11 cellular contexts compared by ENCODE assay signal in genomic region chrX:70479970-70480659, GRCh38. TPM values are rescaled to one million over a fixed set of nuclear protein-coding genes. Genes with fewer than 3 reads are reported as not detected.
A peak's percentile ranks its signal among the peaks of the same experiment; 100 is the strongest.
DNase-seq lines count a peak whose midpoint lies in the region; ATAC-seq, FAIRE-seq and TF ChIP-seq lines count a peak whose summit lies in the region.
"Had no signal": no experiment of that assay in that cellular context is flagged by ENCODE, and none has a peak within 500 bp of the region (broad histone marks: within the 10 kb centered on the region; RNA-seq: fewer than 3 reads in every experiment).

No MANE protein-coding gene starts in this region.

- H3K9ac ChIP-seq in H9 (ENCODE audit: extremely low read depth, insufficient read length, low read length) = no peak overlapping the region

- no peak overlapping the region for H4K91ac ChIP-seq in H9 (ENCODE audit: insufficient read length, low read depth, low read length)

- peak overlapping the region in 2 of 3 experiments; percentile 10 to 77; a peak in 2 of 7 replicates for H3K27ac Mint-ChIP-seq in H9

- H3K27me3 ChIP-seq in H9 (ENCODE audit: insufficient read depth, low read length) (no peaks in the 10 kb centered on the region), pancreas (peaks cover 0 to 4% (median 0%) of the 10 kb centered on the region in 4 donors)

- no peaks in the 10 kb centered on the region for H4K20me1 ChIP-seq in H9 (ENCODE audit: control insufficient read depth, insufficient read depth, insufficient read length)

- H3K4me3 ChIP-seq in fibroblast of mammary gland (ENCODE audit: control insufficient read depth, low read depth, low read length) (peak overlapping the region; percentile 5), pancreas (peak overlapping the region in 1 of 4 donors; percentile 6)

- no peak overlapping the region for H3K4me2 ChIP-seq in H9 (ENCODE audit: insufficient read depth, insufficient read length, low read length)

- WGBS in H9 (ENCODE audit: extremely low coverage, insufficient read length, low lambda C conversion rate) = no CpG with 5 or more reads among the region's 6 CpGs
- 7 to 17% methylated on average over 6 of the region's 6 CpGs for WGBS in pancreas, 2 donors

- no peak overlapping the region for H2BK15ac ChIP-seq in H9 (ENCODE audit: low read depth, low read length)

- FAIRE-seq in RCC 7860 (lab: Jason Lieb, UNC) = no peak
- no peak for FAIRE-seq in pancreas (lab: Jason Lieb, UNC)
- FAIRE-seq: kidney had no signal

- intact Hi-C loops in pancreas (cut with DNase I) = no loop called here

- no peak overlapping the region for H2AFZ ChIP-seq in H9 (ENCODE audit: low read length)

- H3K4me1 Mint-ChIP-seq in H9 = peaks cover 76 to 88% of the 10 kb centered on the region in 2 experiments

- H3K18ac ChIP-seq in H9 (ENCODE audit: insufficient read length, low read depth, low read length) = no peak overlapping the region

- H3K23ac ChIP-seq in H9 (ENCODE audit: insufficient read length, low read depth, low read length) = no peak overlapping the region

- H4K8ac ChIP-seq in H9 (replicated peaks; ENCODE audit: insufficient read length, low read depth, low read length) = no peak overlapping the region

- H2BK5ac ChIP-seq in H9 (ENCODE audit: insufficient read length, low read length) = no peak overlapping the region

- peaks cover 22 to 45% (median 33%) of the 10 kb centered on the region in 3 experiments for H3K36me3 Mint-ChIP-seq in H9 (ENCODE audit: insufficient read depth in 1 of 3, low read depth in 3 of 3)

- no peak for TF ChIP-seq CTCF in H9 (conservative IDR thresholded peaks at IDR 0.05)
- no peak for TF ChIP-seq CTCF in fibroblast of mammary gland (conservative IDR thresholded peaks at IDR 0.05; ENCODE audit: control insufficient read depth, insufficient read depth, low read depth, low read length)
- no peak for TF ChIP-seq CTCF in pancreas (IDR thresholded peaks at IDR 0.05)

- H3K9me3 ChIP-seq in H9 (ENCODE audit: control insufficient read depth, low read depth, low read length) = peaks cover 34% of the 10 kb centered on the region
- no peaks in the 10 kb centered on the region for H3K9me3 ChIP-seq in pancreas

- H2BK120ac ChIP-seq in H9 (ENCODE audit: low read depth, low read length, poor library complexity, severe bottlenecking) = no peak overlapping the region

- H2AK5ac ChIP-seq in H9 (ENCODE audit: insufficient read length, low read length) = no peak overlapping the region

- peaks cover 62 to 71% of the 10 kb centered on the region in 2 experiments for H3K9me3 Mint-ChIP-seq in H9

- no peak overlapping the region for H3K4ac ChIP-seq in H9 (ENCODE audit: low read depth, low read length)

- no peaks in the 10 kb centered on the region for H3K27me3 Mint-ChIP-seq in H9 (ENCODE audit: low read depth)

- no peak overlapping the region for H4K5ac ChIP-seq in H9 (ENCODE audit: insufficient read length, low read depth, low read length)

- no peaks in the 10 kb centered on the region for H3K79me2 ChIP-seq in H9 (ENCODE audit: insufficient read depth, low read length)

- H3K27ac ChIP-seq in H9 (ENCODE audit: insufficient read length, low read depth, low read length) (no peak overlapping the region), pancreas (peak overlapping the region; percentile 56 to 85 (median 72))

- peak overlapping the region in 1 of 2 experiments; percentile 38; a peak in 2 of 5 replicates for H3K4me3 Mint-ChIP-seq in H9

- H3K36me3 ChIP-seq in pancreas = no peaks in the 10 kb centered on the region

- ATAC-seq in pancreas (peak; percentile 47 to 68 (median 59)), GM21737 (IDR thresholded peaks at IDR 0.05; ENCODE audit: unreplicated experiment) (no peak)

- no peak overlapping the region for H3K14ac ChIP-seq in H9 (ENCODE audit: insufficient read depth, low read length)

- no peak overlapping the region for H3K56ac ChIP-seq in H9 (ENCODE audit: insufficient read length, low read depth, low read length)

- peaks cover 12% of the 10 kb centered on the region; the same call in 1 of the 2 replicates for H3K4me1 ChIP-seq in H9 (ENCODE audit: insufficient read depth, low read length)
- H3K4me1 ChIP-seq in pancreas = peaks cover 22 to 55% (median 39%) of the 10 kb centered on the region in 3 donors

- no peak overlapping the region for H2BK12ac ChIP-seq in H9 (ENCODE audit: insufficient read length, low read depth, low read length)

- H2BK20ac ChIP-seq in H9 (ENCODE audit: low read depth, low read length, poor library complexity, severe bottlenecking) = no peak overlapping the region

- H3K79me1 ChIP-seq in H9 (ENCODE audit: insufficient read depth, low read depth, low read length, poor library complexity, severe bottlenecking) = peaks cover 6% of the 10 kb centered on the region

- DNase-seq in H9 = peak; percentile 36
- peak; percentile 3 for DNase-seq in RCC 7860 (ENCODE audit: low spot score)
- DNase-seq in fibroblast of mammary gland (ENCODE audit: low read depth) = peak; percentile 41
- DNase-seq in pancreas = peak in 4 of 6 donors; percentile 59 to 68 (median 65)
- no peak for DNase-seq in activated gamma-delta T cell (lab: John Stamatoyannopoulos, UW)
- no peak for DNase-seq in MV-4-11 (lab: John Stamatoyannopoulos, UW)
- DNase-seq in SHP77 (lab: John Stamatoyannopoulos, UW) = no peak
- DNase-seq: activated CD4-positive, alpha-beta T cell treated with anti-CD3 and anti-CD28 coated beads for 1 hour; kidney; NCI-H774 had no signal

- no peaks in the 10 kb centered on the region for H3K23me2 ChIP-seq in H9 (ENCODE audit: insufficient read length, low read depth, low read length, poor library complexity, severe bottlenecking)

- H3T11ph ChIP-seq in H9 (ENCODE audit: low read length) = no peak overlapping the region

RNA-seq across cellular contexts. Expression of gene DLG3, which starts 35.5 kb away (rescaled TPM):
- 71.2 and 71.6 TPM in 2 replicates for total RNA-seq in H9 (2021)
- 10 to 100 TPM; 35.3 to 55.7 (median 47.1) TPM for total RNA-seq in pancreas
- polyA plus RNA-seq in pancreas = 10 to 100 TPM; 18.7 to 19.0 TPM

RNA-seq across cellular contexts. Expression of gene GDPD2, which starts 57.0 kb away (rescaled TPM):
- total RNA-seq in H9 (2021) = 13.9 and 14.1 TPM in 2 replicates
- not detected for total RNA-seq in pancreas
- not detected for polyA plus RNA-seq in pancreas

Comparison
In these comparisons a context has a peak if more than half of its experiments do, and no peak if none do; other contexts are left out.
1. DNase-seq: peak in H9 (single experiment), RCC 7860 (single experiment), fibroblast of mammary gland (single experiment) and pancreas (4 of 6); none in activated gamma-delta T cell (single experiment), MV-4-11 (single experiment) and SHP77 (0 of 2).
2. RNA of gene GDPD2, which starts 57.0 kb away (total RNA-seq): 13.9 to 14.1 TPM in H9; not detected in pancreas; every median in the first group is over 10 times any median in the second.